ENCODE assay signal across 8 cellular contexts in genomic region chr15:92903956-92904831, GRCh38. TPM values are rescaled to one million over a fixed set of nuclear protein-coding genes. Genes with fewer than 3 reads are reported as not detected.
A peak's percentile ranks its signal among the peaks of the same experiment; 100 is the strongest.
DNase-seq lines count a peak whose midpoint lies in the region; ATAC-seq, FAIRE-seq and TF ChIP-seq lines count a peak whose summit lies in the region.

No MANE protein-coding gene starts in this region.

- CTCF ChIA-PET in endothelial cell of umbilical vein (lab: Charles Lee) = interaction anchor here (1.1 to 6.8 kb wide), 4 partner anchors 13 to 107 kb away, joined by 5 to 67 read pairs (median 9); no protein-coding TSS in a partner anchor

- H3K9ac ChIP-seq in OCI-LY1 (ENCODE audit: low read length) (peak overlapping the region; percentile 94), endothelial cell of umbilical vein (replicated peaks; ENCODE audit: extremely low read depth, insufficient read depth, low read length) (peak overlapping the region; percentile 100)

- H4K20me1 ChIP-seq in OCI-LY1 (ENCODE audit: insufficient read depth, low read length) = no peaks in the 10 kb centered on the region
- no peaks in the 10 kb centered on the region for H4K20me1 ChIP-seq in endothelial cell of umbilical vein (replicated peaks; ENCODE audit: control insufficient read depth, extremely low read depth, insufficient read depth, low read length)

- H3F3A ChIP-seq in OCI-LY1 (ENCODE audit: insufficient read depth, low read length) = peaks cover 8% of the 10 kb centered on the region; the same call in 1 of the 2 replicates

- dilution Hi-C loops in endothelial cell of umbilical vein (cut with MboI; ENCODE audit: extremely low pct_ligation_motif_present, low sequenced_read_pairs) = loop anchor here (25.0 kb wide), 1 partner anchor 92 kb away; no protein-coding TSS in a partner anchor

- FAIRE-seq in endothelial cell of umbilical vein (lab: Jason Lieb, UNC) = peak; percentile 83

- peak overlapping the region; percentile 97 for H3K27ac ChIP-seq in OCI-LY1 (ENCODE audit: low read depth, low read length, poor library complexity, severe bottlenecking)
- peak overlapping the region; percentile 98 for H3K27ac ChIP-seq in endothelial cell of umbilical vein (ENCODE audit: insufficient read depth, low read depth, low read length)

- peak overlapping the region; percentile 74 for H3K4me3 ChIP-seq in OCI-LY1 (ENCODE audit: low read depth, low read length, poor library complexity, severe bottlenecking)
- H3K4me3 ChIP-seq in endothelial cell of umbilical vein (replicated peaks in 1 of 3; ENCODE audit: insufficient read depth in 1 of 3, low read depth in 1 of 3, low read length in 3 of 3) = peak overlapping the region; percentile 64 to 100 (median 97)

- peaks cover 52% of the 10 kb centered on the region for H3K36me3 ChIP-seq in OCI-LY1 (ENCODE audit: insufficient read depth, low read length)
- peaks cover 0 to 3% of the 10 kb centered on the region in 2 experiments for H3K36me3 ChIP-seq in endothelial cell of umbilical vein (ENCODE audit: control insufficient read depth in 2 of 2, extremely low read depth in 1 of 2, insufficient read depth in 2 of 2, low read length in 2 of 2)

- H3K9me2 ChIP-seq in OCI-LY1 (ENCODE audit: low read depth, low read length) = no peaks in the 10 kb centered on the region

- no peak overlapping the region for H2AFZ ChIP-seq in OCI-LY1 (ENCODE audit: low read length)
- no peak overlapping the region for H2AFZ ChIP-seq in endothelial cell of umbilical vein (ENCODE audit: low read depth, low read length)

- peak; percentile 95 for TF ChIP-seq POLR2A in endothelial cell of umbilical vein (IDR thresholded peaks at IDR 0.05; ENCODE audit: low read depth, low read length)

- POLR2A ChIA-PET in endothelial cell of umbilical vein (lab: Charles Lee) = interaction anchor here (1.0 to 2.2 kb wide), 7 partner anchors 10 to 197 kb away, joined by 3 to 25 read pairs (median 3); no protein-coding TSS in a partner anchor

- H3K9me3 ChIP-seq in OCI-LY1 (ENCODE audit: low read length) (no peaks in the 10 kb centered on the region), endothelial cell of umbilical vein (replicated peaks; ENCODE audit: control insufficient read depth, insufficient read depth, low read length) (no peaks in the 10 kb centered on the region)

- TF ChIP-seq CTCF in OCI-LY1 (IDR thresholded peaks at IDR 0.05; ENCODE audit: low read length) (no peak), endothelial cell of umbilical vein (IDR thresholded peaks at IDR 0.05; ENCODE audit: extremely low read depth in 1 of 2, insufficient read depth in 1 of 2, low read depth in 1 of 2, low read length in 2 of 2) (no peak)

- H3K79me2 ChIP-seq in OCI-LY1 (ENCODE audit: insufficient read depth, low read length) (peaks cover 94% of the 10 kb centered on the region), endothelial cell of umbilical vein (ENCODE audit: control insufficient read depth, insufficient read depth, low read length) (peaks cover 91% of the 10 kb centered on the region)

- no TSS peak for BruUV-seq in endothelial cell of umbilical vein (replicated peaks; lab: Mats Ljungman, UMichigan)

- H3K9me1 ChIP-seq in endothelial cell of umbilical vein (replicated peaks; ENCODE audit: control insufficient read depth, extremely low read depth, insufficient read depth, low read length) = no peaks in the 10 kb centered on the region

- no peaks in the 10 kb centered on the region for H3K27me3 ChIP-seq in OCI-LY1 (ENCODE audit: insufficient read depth, low read length)
- H3K27me3 ChIP-seq in endothelial cell of umbilical vein (ENCODE audit: control insufficient read depth in 2 of 2, insufficient read depth in 2 of 2, low read length in 2 of 2) = no peaks in the 10 kb centered on the region

- peaks cover 68% of the 10 kb centered on the region for H3K4me1 ChIP-seq in OCI-LY1 (ENCODE audit: insufficient read depth, low read length, severe bottlenecking)
- H3K4me1 ChIP-seq in endothelial cell of umbilical vein (ENCODE audit: control insufficient read depth, extremely low read depth, insufficient read depth, low read length) = peaks cover 54% of the 10 kb centered on the region

- peak; percentile 98 for DNase-seq in DMS 273 (lab: John Stamatoyannopoulos, UW; ENCODE audit: unreplicated experiment)
- peak; percentile 89 for DNase-seq in HuH-7 (ENCODE audit: low spot score)
- peak; percentile 97 for DNase-seq in activated T-cell treated with anti-CD3 and anti-CD28 coated beads for 1 hour (ENCODE audit: low read depth)
- peak; percentile 99 for DNase-seq in endothelial cell of umbilical vein (ENCODE audit: low read depth, low spot score)
- peak; percentile 99 for DNase-seq in midbrain (lab: John Stamatoyannopoulos, UW)
- peak; percentile 99 for DNase-seq in stimulated activated CD8-positive, alpha-beta memory T cell treated with anti-CD3 and anti-CD28 coated beads, Interleukin-15, amount 100 ng/mL, for 48 hours (ENCODE audit: low read depth in 2 of 2)

- H3K4me2 ChIP-seq in OCI-LY1 (ENCODE audit: low read length) (peak overlapping the region; percentile 89), endothelial cell of umbilical vein (ENCODE audit: insufficient read depth, low read length) (peak overlapping the region; percentile 99)

- peak; percentile 75 for ATAC-seq in GM21526 (IDR thresholded peaks at IDR 0.05; ENCODE audit: low FRiP score, unreplicated experiment)

- intact Hi-C loops in endothelial cell of umbilical vein (cut with micrococcal nuclease) = loop anchor here (1.0 to 10.0 kb wide), 5 partner anchors 14 to 369 kb away; no protein-coding TSS in a partner anchor

TF ChIP-seq in endothelial cell of umbilical vein, 7 proteins besides CTCF, POLR2A, EP300 and RAD21:
- peak; percentile 24 for TF ChIP-seq FOS (IDR thresholded peaks at IDR 0.05; ENCODE audit: borderline replicate concordance, insufficient read depth, low read length)
- peak; percentile 98 for TF ChIP-seq POLR2AphosphoS5 (IDR thresholded peaks at IDR 0.05; ENCODE audit: insufficient read depth, low read depth, low read length)
- TF ChIP-seq MYC (IDR thresholded peaks at IDR 0.05; ENCODE audit: low read depth, low read length) = no peak
- TF ChIP-seq MAX (IDR thresholded peaks at IDR 0.05; ENCODE audit: insufficient read depth, insufficient read length) = peak; percentile 43
- TF ChIP-seq GATA2 (IDR thresholded peaks at IDR 0.05; ENCODE audit: insufficient read depth, insufficient read length, low read depth, low read length) = no peak

RNA-seq across cellular contexts. Expression of gene CHD2, which starts 4.1 kb away (rescaled TPM):
- 97.9 and 102 TPM in 2 replicates for total RNA-seq in endothelial cell of umbilical vein
- polyA plus RNA-seq in endothelial cell of umbilical vein = 35.9 and 53.8 TPM in 2 replicates
- polyA plus RNA-seq in endothelial cell of umbilical vein (2011; cell fraction: cytosol; rRNA removed) = 34.4 and 35.9 TPM in 2 replicates
- polyA plus RNA-seq in endothelial cell of umbilical vein (2011; cell fraction: nucleus; rRNA removed) = 242 and 270 TPM in 2 replicates
- 47.9 and 49.9 TPM in 2 replicates for polyA plus RNA-seq in endothelial cell of umbilical vein (2012)
- 140 and 151 TPM in 2 replicates for polyA minus RNA-seq in endothelial cell of umbilical vein
- 29.8 TPM for polyA minus RNA-seq in endothelial cell of umbilical vein (2011; cell fraction: cytosol; rRNA and poly(A)+ RNA removed)
- polyA minus RNA-seq in endothelial cell of umbilical vein (2011; cell fraction: nucleus; rRNA and poly(A)+ RNA removed) = 377 and 533 TPM in 2 replicates

Comparison
In these comparisons a context has a peak if more than half of its experiments do, and no peak if none do; other contexts are left out.
1. Peak in every context shown above with its lines: DNase-seq, ATAC-seq, H3K4me3 ChIP-seq and H3K27ac ChIP-seq.